ENCODE assay signal across 19 cellular contexts in genomic region chr1:148379170-148379500, GRCh38.
DNase-seq lines count a peak whose midpoint lies in the region; ATAC-seq and TF ChIP-seq lines count a peak whose summit lies in the region.
"Had no signal": no experiment of that assay in that cellular context is flagged by ENCODE, and none has a peak within 500 bp of the region (broad histone marks: within the 10 kb centered on the region; RNA-seq: fewer than 3 reads in every experiment).

No MANE protein-coding gene starts in this region.

- H3K4me1 Mint-ChIP-seq in natural killer cell = peaks cover 0 to 5% of the 10 kb centered on the region in 2 donors
- H3K4me1 Mint-ChIP-seq: T-helper 17 cell had no signal

- H3K9me3 Mint-ChIP-seq in natural killer cell = no peaks in the 10 kb centered on the region
- H3K9me3 Mint-ChIP-seq: CD4-positive, CD25-positive, alpha-beta regulatory T cell had no signal

- H4K20me1 ChIP-seq in BLaER1 (no peaks in the 10 kb centered on the region), hepatocyte (ENCODE audit: insufficient read depth, poor library complexity, severe bottlenecking) (no peaks in the 10 kb centered on the region)

- H3K4me3 ChIP-seq in BLaER1 (no peak overlapping the region), HUES48 (ENCODE audit: low read depth, low read length) (peak overlapping the region; percentile 72), hepatocyte (no peak overlapping the region)
- H3K4me3 ChIP-seq: GM12878, GM23248, Peyer's patch had no signal

- H3K27ac ChIP-seq in BLaER1 = no peak overlapping the region
- no peak overlapping the region for H3K27ac ChIP-seq in HUES48 (ENCODE audit: low read depth, low read length)
- no peak overlapping the region for H3K27ac ChIP-seq in hepatocyte
- H3K27ac ChIP-seq: GM23248, Peyer's patch had no signal

- 33% methylated on average over 22 of the region's 22 CpGs for WGBS in hepatocyte (ENCODE audit: low lambda C conversion rate, missing lambda C conversion rate)

- TF ChIP-seq CTCF in hepatocyte (IDR thresholded peaks at IDR 0.05; ENCODE audit: poor library complexity) (no peak), natural killer cell (IDR thresholded peaks at IDR 0.05) (no peak)

- H3K4me1 ChIP-seq in BLaER1 = peaks cover 13% of the 10 kb centered on the region; the same call in 1 of the 2 replicates
- peaks cover 5% of the 10 kb centered on the region for H3K4me1 ChIP-seq in HUES48 (ENCODE audit: control insufficient read depth, insufficient read depth, low read length)
- H3K4me1 ChIP-seq in hepatocyte (ENCODE audit: insufficient read depth) = no peaks in the 10 kb centered on the region
- H3K4me1 ChIP-seq: Peyer's patch had no signal

- H3K27ac Mint-ChIP-seq in natural killer cell = no peak overlapping the region
- H3K27ac Mint-ChIP-seq: CD4-positive, CD25-positive, alpha-beta regulatory T cell; T-helper 17 cell had no signal

- H3K9me2 ChIP-seq in hepatocyte (replicated peaks; ENCODE audit: insufficient read depth) = no peaks in the 10 kb centered on the region

- H3K9me3 ChIP-seq in BLaER1 = 0 out of 2 replicates have a peak, but pooled peaks cover 5% of the 10 kb centered on the region
- H3K9me3 ChIP-seq in HUES48 (ENCODE audit: control insufficient read depth, insufficient read depth, low read length) = no peaks in the 10 kb centered on the region
- H3K9me3 ChIP-seq in hepatocyte (ENCODE audit: low read depth) = no peaks in the 10 kb centered on the region
- H3K9me3 ChIP-seq: Peyer's patch had no signal

- ATAC-seq in natural killer cell = no peak
- ATAC-seq: GM12878, left ventricle myocardium superior, right cardiac atrium, T-helper 17 cell had no signal

- no peak for DNase-seq in hepatocyte (ENCODE audit: low spot score)
- DNase-seq in natural killer cell = no peak
- no peak for DNase-seq in HuH-7 (ENCODE audit: low spot score)
- no peak for DNase-seq in SKM-1 (lab: John Stamatoyannopoulos, UW; ENCODE audit: unreplicated experiment)
- DNase-seq in cerebellar nuclear complex (lab: John Stamatoyannopoulos, UW) = no peak
- no peak for DNase-seq in NOMO-1 treated with DMSO at 0.1 percent for 48 hours (lab: John Stamatoyannopoulos, UW; ENCODE audit: unreplicated experiment)
- DNase-seq: ACHN; CD4-positive, CD25-positive, alpha-beta regulatory T cell; GM23248; Karpas-422; left ventricle myocardium superior; NCI-H1048; NCI-H2081; Peyer's patch; T-helper 17 cell had no signal

- H3K27me3 Mint-ChIP-seq in natural killer cell (ENCODE audit: low read depth in 2 of 2) = no peaks in the 10 kb centered on the region
- H3K27me3 Mint-ChIP-seq: T-helper 17 cell had no signal

- H3K4me2 ChIP-seq in BLaER1 = peak overlapping the region; percentile 17; the same call in 1 of the 2 replicates
- peak overlapping the region; percentile 71 for H3K4me2 ChIP-seq in hepatocyte

- no peaks in the 10 kb centered on the region for H3K36me3 Mint-ChIP-seq in natural killer cell
- H3K36me3 Mint-ChIP-seq: CD4-positive, CD25-positive, alpha-beta regulatory T cell had no signal

- no peaks in the 10 kb centered on the region for H3K36me3 ChIP-seq in BLaER1
- H3K36me3 ChIP-seq in HUES48 (ENCODE audit: control insufficient read depth, insufficient read depth, low read length) = no peaks in the 10 kb centered on the region
- no peaks in the 10 kb centered on the region for H3K36me3 ChIP-seq in hepatocyte (replicated peaks; ENCODE audit: insufficient read depth, low read depth)
- H3K36me3 ChIP-seq: Peyer's patch had no signal

- intact Hi-C loops in natural killer cell (cut with micrococcal nuclease) = no loop called here

- peak overlapping the region; percentile 13 for H3K4me3 Mint-ChIP-seq in natural killer cell
- H3K4me3 Mint-ChIP-seq: T-helper 17 cell had no signal

- peak overlapping the region; percentile 63 for H2AFZ ChIP-seq in hepatocyte
- H2AFZ ChIP-seq: GM23248 had no signal

- H3K27me3 ChIP-seq in BLaER1 = no peaks in the 10 kb centered on the region
- peaks cover 7% of the 10 kb centered on the region; the same call in 1 of the 2 replicates for H3K27me3 ChIP-seq in HUES48 (ENCODE audit: control insufficient read depth, insufficient read depth, low read length)
- peaks cover 18% of the 10 kb centered on the region for H3K27me3 ChIP-seq in hepatocyte
- H3K27me3 ChIP-seq: Peyer's patch had no signal

- H3K79me2 ChIP-seq in hepatocyte = no peaks in the 10 kb centered on the region

- H3K9ac ChIP-seq in BLaER1 = no peak overlapping the region
- H3K9ac ChIP-seq in HUES48 (ENCODE audit: low read depth, low read length) = no peak overlapping the region
- H3K9ac ChIP-seq: GM23248 had no signal
